In the genomic region with DNA sequence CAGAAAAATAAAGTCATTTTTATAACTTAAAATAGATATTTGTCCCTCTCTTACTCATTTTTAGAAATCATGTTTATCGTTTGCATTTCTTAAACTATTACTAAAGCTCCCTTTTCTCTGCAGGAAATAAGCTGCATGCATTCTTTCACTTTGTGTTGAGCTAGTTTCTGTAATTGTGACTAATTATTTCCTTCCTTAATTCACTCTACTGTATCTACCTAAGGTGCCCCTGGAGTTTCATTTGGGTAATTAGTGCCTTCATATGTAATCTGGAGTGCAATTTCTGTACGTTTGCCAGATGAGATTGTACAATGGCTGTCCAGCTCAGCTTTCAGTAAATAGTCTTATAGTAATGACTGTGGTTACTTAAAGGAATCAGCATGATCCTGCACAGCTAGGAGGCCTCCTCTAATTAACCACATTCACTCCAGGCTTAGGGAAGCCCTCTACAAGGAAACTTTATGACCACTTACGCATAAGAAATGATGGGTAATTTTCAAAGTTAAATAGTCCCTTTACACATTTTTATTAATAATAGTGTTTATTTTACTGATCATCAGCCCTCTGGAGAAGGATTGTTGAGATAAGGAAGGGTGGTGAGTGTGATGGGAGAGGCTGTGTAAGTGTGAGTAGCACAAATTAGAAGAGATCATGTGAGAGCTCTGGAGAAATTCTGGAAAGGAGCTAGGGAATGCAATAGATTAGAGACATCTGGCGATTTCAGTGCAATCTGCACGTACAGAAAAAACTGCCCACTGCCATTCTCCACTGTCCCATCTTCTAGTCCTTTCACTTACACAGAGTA, we compare ENCODE assay signal across 8 cellular contexts.
DNase-seq lines count a peak whose midpoint lies in the region; ATAC-seq and TF ChIP-seq lines count a peak whose summit lies in the region.

No MANE protein-coding gene starts in this region.

- no peak overlapping the region for H3K4me3 ChIP-seq in RWPE2 (ENCODE audit: severe bottlenecking)
- H3K4me3 ChIP-seq in fibroblast of villous mesenchyme (ENCODE audit: low read depth, low read length) = peak overlapping the region; percentile 23
- no peak overlapping the region for H3K4me3 ChIP-seq in GM23338
- no peak overlapping the region for H3K4me3 ChIP-seq in thyroid gland (replicated peaks in 1 of 3)

- no peak overlapping the region for H3K4me2 ChIP-seq in GM23338

- H3K36me3 Mint-ChIP-seq in GM23338 (ENCODE audit: low read depth) = no peaks in the 10 kb centered on the region

- WGBS in thyroid gland, 2 donors = 66 to 73% methylated on average over 5 of the region's 5 CpGs

- H3K4me1 Mint-ChIP-seq in GM23338 = peaks cover 3% of the 10 kb centered on the region; the same call in 2 of the 3 replicates

- no peak for TF ChIP-seq POLR2A in thyroid gland (IDR thresholded peaks at IDR 0.05)

- no peaks in the 10 kb centered on the region for H3K79me2 ChIP-seq in GM23338 (replicated peaks; ENCODE audit: insufficient read depth)

- no peaks in the 10 kb centered on the region for H3K27me3 Mint-ChIP-seq in GM23338 (ENCODE audit: insufficient read depth, low read depth, poor library complexity)

- ATAC-seq in GM19452 (IDR thresholded peaks at IDR 0.05; ENCODE audit: unreplicated experiment) (peak; percentile 93), HG03432 (IDR thresholded peaks at IDR 0.05; ENCODE audit: unreplicated experiment) (peak; percentile 92), RWPE2 (ENCODE audit: low read depth) (peak; percentile 65), GM23338 (no peak; the same call in 2 of the 3 replicates)

- peak overlapping the region; percentile 61 for H3K27ac ChIP-seq in RWPE2 (ENCODE audit: poor library complexity, severe bottlenecking)
- no peak overlapping the region for H3K27ac ChIP-seq in GM23338 (ENCODE audit: low read depth)
- no peak overlapping the region for H3K27ac ChIP-seq in thyroid gland

- no peaks in the 10 kb centered on the region for H3K9me2 ChIP-seq in GM23338 (ENCODE audit: insufficient read depth)

- peak; percentile 18 for DNase-seq in EL
- DNase-seq in RWPE2 (ENCODE audit: low spot score) = no peak
- DNase-seq in fibroblast of villous mesenchyme (ENCODE audit: low read depth) = peak; percentile 79
- no peak for DNase-seq in GM23338 (ENCODE audit: low spot score)
- DNase-seq in glomerular visceral epithelial cell (ENCODE audit: extremely low spot score) = no peak
- no peak for DNase-seq in thyroid gland

- no peaks in the 10 kb centered on the region for H3K27me3 ChIP-seq in RWPE2 (ENCODE audit: insufficient read depth, poor library complexity, severe bottlenecking)
- H3K27me3 ChIP-seq in GM23338 (ENCODE audit: insufficient read depth) = no peaks in the 10 kb centered on the region
- H3K27me3 ChIP-seq in thyroid gland = no peaks in the 10 kb centered on the region

- intact Hi-C loops in thyroid gland (cut with DNase I) = no loop called here

- no peaks in the 10 kb centered on the region for H3K9me3 Mint-ChIP-seq in GM23338

- H3K9me3 ChIP-seq in RWPE2 (ENCODE audit: severe bottlenecking) = no peaks in the 10 kb centered on the region
- H3K9me3 ChIP-seq in thyroid gland = no peaks in the 10 kb centered on the region

- H3K4me1 ChIP-seq in RWPE2 (ENCODE audit: insufficient read depth, poor library complexity, severe bottlenecking) (peaks cover 31% of the 10 kb centered on the region), GM23338 (ENCODE audit: insufficient read depth) (no peaks in the 10 kb centered on the region), thyroid gland (peaks cover 0 to 7% of the 10 kb centered on the region in 2 donors)

- H4K20me1 ChIP-seq in GM23338 (replicated peaks; ENCODE audit: insufficient read depth) = no peaks in the 10 kb centered on the region

- H3K27ac Mint-ChIP-seq in GM23338 = no peak overlapping the region

- peaks cover 5% of the 10 kb centered on the region; the same call in 1 of the 2 replicates for H3K36me3 ChIP-seq in RWPE2 (ENCODE audit: low read depth)
- no peaks in the 10 kb centered on the region for H3K36me3 ChIP-seq in GM23338 (ENCODE audit: insufficient read depth)
- H3K36me3 ChIP-seq in thyroid gland = no peaks in the 10 kb centered on the region

- no peaks in the 10 kb centered on the region for H3F3A ChIP-seq in GM23338 (replicated peaks; ENCODE audit: low read depth)

- no peak overlapping the region for H2AFZ ChIP-seq in GM23338

- no peak for TF ChIP-seq CTCF in RWPE2 (IDR thresholded peaks at IDR 0.05; ENCODE audit: poor library complexity, severe bottlenecking)
- TF ChIP-seq CTCF in fibroblast of villous mesenchyme (IDR thresholded peaks at IDR 0.05; ENCODE audit: insufficient read depth, low read depth, low read length) = no peak
- TF ChIP-seq CTCF in GM23338 (conservative IDR thresholded peaks at IDR 0.05; ENCODE audit: low read depth in 2 of 2) = no peak
- no peak for TF ChIP-seq CTCF in thyroid gland (IDR thresholded peaks at IDR 0.05)

- H3K4me3 Mint-ChIP-seq in GM23338 = no peak overlapping the region

TF ChIP-seq in GM23338, 12 proteins besides CTCF, POLR2A, EP300 and RAD21:
- TF ChIP-seq ZNF114 (CRISPR knock-in tag; IDR thresholded peaks at IDR 0.05) = no peak
TF ChIP-seq in GM23338: peak in this region for 0.

Comparison
In these comparisons a context has a peak if more than half of its experiments do, and no peak if none do; other contexts are left out.
1. DNase-seq: peak in EL (single experiment) and fibroblast of villous mesenchyme (single experiment); none in RWPE2 (single experiment), GM23338 (single experiment), glomerular visceral epithelial cell (single experiment) and thyroid gland (0 of 2).